8 cellular contexts compared by ENCODE assay signal in the genomic region with DNA sequence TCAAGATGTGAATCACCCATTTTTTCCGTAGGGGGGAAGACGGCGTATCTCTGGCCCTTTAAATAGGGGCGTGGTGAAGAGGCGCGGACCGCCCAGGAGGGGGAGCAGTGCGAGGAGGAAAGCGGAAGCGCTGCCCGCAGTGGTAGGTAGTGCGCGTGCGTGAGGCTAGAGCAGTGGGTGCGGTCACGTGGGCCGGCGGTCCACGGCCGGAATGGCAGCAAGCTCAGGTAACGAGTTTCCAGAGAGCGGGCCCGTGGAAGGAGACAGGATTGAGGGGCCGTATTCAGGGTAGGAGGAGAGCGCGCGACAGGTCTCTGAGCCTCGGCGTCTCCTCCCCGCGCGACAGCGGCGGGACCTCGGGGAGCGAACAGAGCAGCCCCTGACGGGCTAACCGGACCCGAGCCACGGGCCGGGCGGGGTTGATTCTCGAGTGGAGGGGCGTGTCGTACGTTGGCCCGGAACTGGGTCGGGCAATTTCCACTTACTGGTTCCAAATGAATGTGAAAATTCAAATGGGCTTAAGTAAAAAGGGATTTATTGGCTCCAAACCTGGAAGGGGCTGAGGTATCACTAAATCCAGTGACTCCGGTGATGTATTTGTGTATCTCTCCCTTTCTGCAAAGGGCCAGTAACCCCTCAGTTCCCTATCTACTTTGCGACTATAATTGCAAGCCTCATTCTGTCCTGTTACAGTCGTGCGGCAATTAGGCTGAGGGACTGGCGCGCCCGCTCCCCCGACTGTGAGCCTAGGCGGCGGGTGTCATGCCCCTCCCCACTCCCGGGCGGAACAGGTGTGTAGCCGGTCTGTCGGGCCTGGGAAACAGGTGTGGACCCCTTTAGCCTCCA. TPM values are rescaled to one million over a fixed set of nuclear protein-coding genes. Genes with fewer than 3 reads are reported as not detected.
DNase-seq lines count a peak whose midpoint lies in the region; ATAC-seq and TF ChIP-seq lines count a peak whose summit lies in the region.

A gene with protein sequence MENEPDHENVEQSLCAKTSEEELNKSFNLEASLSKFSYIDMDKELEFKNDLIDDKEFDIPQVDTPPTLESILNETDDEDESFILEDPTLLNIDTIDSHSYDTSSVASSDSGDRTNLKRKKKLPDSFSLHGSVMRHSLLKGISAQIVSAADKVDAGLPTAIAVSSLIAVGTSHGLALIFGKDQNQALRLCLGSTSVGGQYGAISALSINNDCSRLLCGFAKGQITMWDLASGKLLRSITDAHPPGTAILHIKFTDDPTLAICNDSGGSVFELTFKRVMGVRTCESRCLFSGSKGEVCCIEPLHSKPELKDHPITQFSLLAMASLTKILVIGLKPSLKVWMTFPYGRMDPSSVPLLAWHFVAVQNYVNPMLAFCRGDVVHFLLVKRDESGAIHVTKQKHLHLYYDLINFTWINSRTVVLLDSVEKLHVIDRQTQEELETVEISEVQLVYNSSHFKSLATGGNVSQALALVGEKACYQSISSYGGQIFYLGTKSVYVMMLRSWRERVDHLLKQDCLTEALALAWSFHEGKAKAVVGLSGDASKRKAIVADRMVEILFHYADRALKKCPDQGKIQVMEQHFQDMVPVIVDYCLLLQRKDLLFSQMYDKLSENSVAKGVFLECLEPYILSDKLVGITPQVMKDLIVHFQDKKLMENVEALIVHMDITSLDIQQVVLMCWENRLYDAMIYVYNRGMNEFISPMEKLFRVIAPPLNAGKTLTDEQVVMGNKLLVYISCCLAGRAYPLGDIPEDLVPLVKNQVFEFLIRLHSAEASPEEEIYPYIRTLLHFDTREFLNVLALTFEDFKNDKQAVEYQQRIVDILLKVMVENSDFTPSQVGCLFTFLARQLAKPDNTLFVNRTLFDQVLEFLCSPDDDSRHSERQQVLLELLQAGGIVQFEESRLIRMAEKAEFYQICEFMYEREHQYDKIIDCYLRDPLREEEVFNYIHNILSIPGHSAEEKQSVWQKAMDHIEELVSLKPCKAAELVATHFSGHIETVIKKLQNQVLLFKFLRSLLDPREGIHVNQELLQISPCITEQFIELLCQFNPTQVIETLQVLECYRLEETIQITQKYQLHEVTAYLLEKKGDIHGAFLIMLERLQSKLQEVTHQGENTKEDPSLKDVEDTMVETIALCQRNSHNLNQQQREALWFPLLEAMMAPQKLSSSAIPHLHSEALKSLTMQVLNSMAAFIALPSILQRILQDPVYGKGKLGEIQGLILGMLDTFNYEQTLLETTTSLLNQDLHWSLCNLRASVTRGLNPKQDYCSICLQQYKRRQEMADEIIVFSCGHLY (N-terminal part only) (plus strand): TSS at position 168 of the 846 bp plus-strand sequence. CDS start 12,467 bp downstream, outside the sequence.

- peak within 1 kb of the TSS; percentile 81 for H3K27ac Mint-ChIP-seq in Calu3 (ENCODE audit: unreplicated experiment)
- peak within 1 kb of the TSS; percentile 95 for H3K27ac Mint-ChIP-seq in activated CD8-positive, alpha-beta memory T cell treated with anti-CD3 and anti-CD28 coated beads, Interleukin-2, amount 10 ng/mL, durations not matched to agents 7 days and 5 days

- ATAC-seq in GM21381 (IDR thresholded peaks at IDR 0.05; ENCODE audit: unreplicated experiment): peak; percentile 88
- peak; percentile 84 for ATAC-seq in activated CD8-positive, alpha-beta memory T cell treated with anti-CD3 and anti-CD28 coated beads, Interleukin-2, amount 10 ng/mL, durations not matched to agents 7 days and 5 days

- TF ChIP-seq CTCF in Calu3 (IDR thresholded peaks at IDR 0.05; ENCODE audit: unreplicated experiment): peak; percentile 88

- no peak within 1 kb of the TSS for H3K27ac ChIP-seq in mesodermal cell (ENCODE audit: low read depth, low read length, severe bottlenecking)

- CTCF ChIA-PET in Calu3 (lab: Charles Lee): interaction anchor here (0.6 to 1.4 kb wide), 4 partner anchors 13 to 441 kb away, joined by 3 read pairs; a partner anchor contains a TSS
- CTCF ChIA-PET in activated CD8-positive, alpha-beta memory T cell treated with anti-CD3 and anti-CD28 coated beads, Interleukin-2, amount 10 ng/mL, durations not matched to agents 7 days and 5 days (lab: Charles Lee): interaction anchor here (0.7 to 2.3 kb wide), 7 partner anchors 9 to 251 kb away, joined by 3 to 9 read pairs (median 5); a partner anchor contains a TSS

- BruUV-seq in Calu3 (replicated peaks; lab: Mats Ljungman, UMichigan): no TSS peak

- in situ Hi-C loops in endometrial microvascular endothelial cells (cut with HindIII; ENCODE audit: inconsistent ontology term, low pct_unique_long_range_greater_than_20kb, low sequenced_read_pairs): no loop called here

- H3K9me3 ChIP-seq in mesodermal cell (ENCODE audit: control insufficient read depth, low read length): no peaks in the 10 kb centered on the region

- peak within 1 kb of the TSS; percentile 84 for H3K4me3 Mint-ChIP-seq in Calu3 (ENCODE audit: low read depth, unreplicated experiment)
- peak within 1 kb of the TSS; percentile 92 for H3K4me3 Mint-ChIP-seq in activated CD8-positive, alpha-beta memory T cell treated with anti-CD3 and anti-CD28 coated beads, Interleukin-2, amount 10 ng/mL, durations not matched to agents 7 days and 5 days

- peaks cover 16% of the 10 kb centered on the region for H3K4me1 ChIP-seq in mesodermal cell (ENCODE audit: control insufficient read depth, insufficient read depth, low read length, poor library complexity, severe bottlenecking)

- H3K4me1 Mint-ChIP-seq in Calu3 (ENCODE audit: low read depth, unreplicated experiment): peaks cover 12% of the 10 kb centered on the region
- peaks cover 55% of the 10 kb centered on the region for H3K4me1 Mint-ChIP-seq in activated CD8-positive, alpha-beta memory T cell treated with anti-CD3 and anti-CD28 coated beads, Interleukin-2, amount 10 ng/mL, durations not matched to agents 7 days and 5 days

- WGBS in mesodermal cell (ENCODE audit: insufficient coverage in 2 of 2), 2 experiments: 0 to 1% methylated on average over 46 to 50 of the region's 62 CpGs

- H3K36me3 ChIP-seq in mesodermal cell (ENCODE audit: control insufficient read depth, insufficient read depth, low read length): peaks cover 5% of the 10 kb centered on the region

- no peaks in the 10 kb centered on the region for H3K27me3 Mint-ChIP-seq in Calu3 (ENCODE audit: unreplicated experiment)
- peaks cover 3% of the 10 kb centered on the region for H3K27me3 Mint-ChIP-seq in activated CD8-positive, alpha-beta memory T cell treated with anti-CD3 and anti-CD28 coated beads, Interleukin-2, amount 10 ng/mL, durations not matched to agents 7 days and 5 days

- intact Hi-C loops in Calu3 (cut with micrococcal nuclease; ENCODE audit: unreplicated experiment): no loop called here

- H3K9me3 Mint-ChIP-seq in Calu3 (ENCODE audit: low read depth, unreplicated experiment): no peaks in the 10 kb centered on the region
- H3K9me3 Mint-ChIP-seq in activated CD8-positive, alpha-beta memory T cell treated with anti-CD3 and anti-CD28 coated beads, Interleukin-2, amount 10 ng/mL, durations not matched to agents 7 days and 5 days (ENCODE audit: low read depth): no peaks in the 10 kb centered on the region

- H3K4me3 ChIP-seq in mesodermal cell (ENCODE audit: extremely low read depth, insufficient read depth, low read length, poor library complexity, severe bottlenecking): peak within 1 kb of the TSS; percentile 60

- peaks cover 16% of the 10 kb centered on the region for H3K36me3 Mint-ChIP-seq in Calu3 (ENCODE audit: insufficient read depth, unreplicated experiment)
- H3K36me3 Mint-ChIP-seq in activated CD8-positive, alpha-beta memory T cell treated with anti-CD3 and anti-CD28 coated beads, Interleukin-2, amount 10 ng/mL, durations not matched to agents 7 days and 5 days: peaks cover 17% of the 10 kb centered on the region

- peak; percentile 99 for DNase-seq in Calu3
- peak; percentile 38 to 96 (median 91) for DNase-seq in HUDEP-2 (lab: John Stamatoyannopoulos, UW; ENCODE audit: unreplicated experiment in 76 of 76)
- peak; percentile 99 for DNase-seq in NOMO-1 treated with dmso at 0.1 percent for 144 hours (lab: John Stamatoyannopoulos, UW; ENCODE audit: unreplicated experiment)
- peak; percentile 98 for DNase-seq in activated CD8-positive, alpha-beta memory T cell treated with anti-CD3 and anti-CD28 coated beads, Interleukin-2, amount 10 ng/mL, durations not matched to agents 7 days and 5 days
- DNase-seq in stimulated activated CD8-positive, alpha-beta memory T cell treated with anti-CD3 and anti-CD28 coated beads, Interleukin-15, amount 100 ng/mL, for 4 hours (ENCODE audit: low read depth in 2 of 2): peak; percentile 95

RNA-seq across cellular contexts. Expression of the gene that starts here (rescaled TPM):
- total RNA-seq in Calu3 (2022) (62.5 and 72.8 TPM in 2 replicates), endometrial microvascular endothelial cells (ENCODE audit: inconsistent ontology term) (34.5 TPM)
- total RNA-seq in activated CD8-positive, alpha-beta memory T cell treated with anti-CD3 and anti-CD28 coated beads, Interleukin-2, amount 10 ng/mL, durations not matched to agents 7 days and 5 days: 10 to 100 TPM; 43.2 to 71.7 TPM
- 32.2 TPM for polyA plus RNA-seq in mesodermal cell (2013, experiment 1 of 2)
- polyA plus RNA-seq in mesodermal cell (2013, experiment 2 of 2): 30.0 TPM
